Comparison of ENCODE assay signal across 9 cellular contexts in genomic region chr14:73662439-73663056, GRCh38. TPM values are rescaled to one million over a fixed set of nuclear protein-coding genes. Genes with fewer than 3 reads are reported as not detected.
A peak's percentile ranks its signal among the peaks of the same experiment; 100 is the strongest.
DNase-seq lines count a peak whose midpoint lies in the region; ATAC-seq and TF ChIP-seq lines count a peak whose summit lies in the region.
"Had no signal": no experiment of that assay in that cellular context is flagged by ENCODE, and none has a peak within 500 bp of the region (broad histone marks: within the 10 kb centered on the region; RNA-seq: fewer than 3 reads in every experiment).

No MANE protein-coding gene starts in this region.

- intact Hi-C loops in Caco-2 (cut with micrococcal nuclease; ENCODE audit: unreplicated experiment): loop anchor here (1.0 kb wide), 2 partner anchors 17 to 22 kb away; no protein-coding TSS in a partner anchor

- H3K4me1 Mint-ChIP-seq in Caco-2 (ENCODE audit: low read depth, unreplicated experiment): peaks cover 22% of the 10 kb centered on the region

- DNase-seq in Caco-2 (peak; percentile 62 to 74), M059J (ENCODE audit: low read depth) (peak; percentile 94), astrocyte of the spinal cord (ENCODE audit: low read depth, low spot score) (peak; percentile 90), lung (ENCODE audit: low spot score) (no peak)

- CTCF ChIA-PET in Caco-2 (lab: Charles Lee): interaction anchor here (0.7 kb wide), 1 partner anchor 176 kb away, joined by 3 read pairs; no protein-coding TSS in a partner anchor

- WGBS in lung, 2 donors: 96 to 98% methylated on average over 2 of the region's 2 CpGs

- POLR2A ChIA-PET in Caco-2 (lab: Charles Lee): interaction anchor here (0.6 kb wide), 2 partner anchors 9 to 91 kb away, joined by 3 to 8 read pairs; no protein-coding TSS in a partner anchor

- peaks cover 17% of the 10 kb centered on the region for H3K4me1 ChIP-seq in Caco-2
- H3K4me1 ChIP-seq in lung (ENCODE audit: control insufficient read depth in 2 of 2, insufficient read depth in 2 of 2, low read length in 2 of 2): no peaks in the 10 kb centered on the region

- ATAC-seq in lung (ENCODE audit: insufficient read depth, low FRiP score) (peak; percentile 66), HG02763 (IDR thresholded peaks at IDR 0.05; ENCODE audit: unreplicated experiment) (no peak), HG03354 (IDR thresholded peaks at IDR 0.05; ENCODE audit: poor library complexity, severe bottlenecking, unreplicated experiment) (no peak), HG02970 (IDR thresholded peaks at IDR 0.05; ENCODE audit: low FRiP score, unreplicated experiment) (no peak), HG03342 (IDR thresholded peaks at IDR 0.05; ENCODE audit: unreplicated experiment) (no peak)

- no peaks in the 10 kb centered on the region for H3K27me3 Mint-ChIP-seq in Caco-2 (ENCODE audit: insufficient read depth, unreplicated experiment)

- no peaks in the 10 kb centered on the region for H3K27me3 ChIP-seq in Caco-2 (replicated peaks; ENCODE audit: control insufficient read depth, insufficient read depth, low read length)
- no peaks in the 10 kb centered on the region for H3K27me3 ChIP-seq in lung (ENCODE audit: control insufficient read depth, insufficient read depth)

- TF ChIP-seq CTCF in Caco-2 (IDR thresholded peaks at IDR 0.05; ENCODE audit: insufficient read depth in 1 of 2, low read depth in 1 of 2, low read length in 1 of 2, severe bottlenecking in 1 of 2, unreplicated experiment in 1 of 2): peak; percentile 19 to 23
- peak; percentile 63 for TF ChIP-seq CTCF in astrocyte of the spinal cord (IDR thresholded peaks at IDR 0.05; ENCODE audit: low read depth, low read length)
- no peak for TF ChIP-seq CTCF in lung (IDR thresholded peaks at IDR 0.05; ENCODE audit: control extremely low read depth, extremely low read depth)

- no peaks in the 10 kb centered on the region for H3K9me3 ChIP-seq in Caco-2
- H3K9me3 ChIP-seq in lung (ENCODE audit: control insufficient read depth in 2 of 2, insufficient read depth in 1 of 2, low read length in 1 of 2): no peaks in the 10 kb centered on the region

- H3K9me3 Mint-ChIP-seq in Caco-2 (ENCODE audit: unreplicated experiment): no peaks in the 10 kb centered on the region

- H3K36me3 Mint-ChIP-seq in Caco-2 (ENCODE audit: insufficient read depth, unreplicated experiment): peaks cover 8% of the 10 kb centered on the region

- in situ Hi-C loops in astrocyte of the spinal cord (cut with HindIII; ENCODE audit: low sequenced_read_pairs): no loop called here

- BruUV-seq in Caco-2 (replicated peaks; lab: Mats Ljungman, UMichigan): no TSS peak

- no peak overlapping the region for H3K4me3 Mint-ChIP-seq in Caco-2 (ENCODE audit: unreplicated experiment)

- H3K27ac Mint-ChIP-seq in Caco-2 (ENCODE audit: unreplicated experiment): peak overlapping the region; percentile 65

- H3K36me3 ChIP-seq in Caco-2 (ENCODE audit: control insufficient read depth, insufficient read depth, low read length) (no peaks in the 10 kb centered on the region), lung (ENCODE audit: control insufficient read depth in 2 of 2, insufficient read depth in 2 of 2, low read length in 2 of 2) (peaks cover 1 to 5% of the 10 kb centered on the region in 2 donors)

- H3K4me3 ChIP-seq in Caco-2 (ENCODE audit: low read depth, low read length): no peak overlapping the region
- H3K4me3 ChIP-seq in astrocyte of the spinal cord (ENCODE audit: low read depth, low read length): no peak overlapping the region
- no peak overlapping the region for H3K4me3 ChIP-seq in lung

- no peak overlapping the region for H3K27ac ChIP-seq in lung (ENCODE audit: low read depth in 1 of 2, low read length in 1 of 2)

RNA-seq across cellular contexts. Expression of gene DNAL1, which starts 17.8 kb away (rescaled TPM):
- total RNA-seq in Caco-2 (2022) (9.6 and 12.2 TPM in 2 replicates), lung (10 to 100 TPM; 25.0 to 25.5 TPM)
- total RNA-seq in M059J (2014; rRNA removed; shearing (Covaris generic)): 3.2 and 20.6 TPM in 2 replicates
- 1 to 10 TPM; 5.7 to 8.3 TPM for polyA plus RNA-seq in lung

RNA-seq across cellular contexts. Expression of gene ACOT6, which starts 50.2 kb away (rescaled TPM):
- total RNA-seq in Caco-2 (2022): not detected in 2 replicates
- not detected in 2 replicates for total RNA-seq in M059J (2014; rRNA removed; shearing (Covaris generic))
- total RNA-seq in lung: not detected
- polyA plus RNA-seq in lung: not detected
- total RNA-seq: subcutaneous adipose tissue had no signal

RNA-seq across cellular contexts. Expression of gene PNMA1, which starts 51.6 kb away (rescaled TPM):
- 33.2 and 38.8 TPM in 2 replicates for total RNA-seq in Caco-2 (2022)
- 8.6 and 16.8 TPM in 2 replicates for total RNA-seq in M059J (2014; rRNA removed; shearing (Covaris generic))
- total RNA-seq in lung: 10 to 100 TPM; 31.9 to 34.1 TPM
- 10 to 100 TPM; 11.0 to 19.6 TPM for polyA plus RNA-seq in lung
